In genomic region chr13:24127116-24127631, GRCh38 we compare ENCODE assay signal across 11 cellular contexts. TPM values are rescaled to one million over a fixed set of nuclear protein-coding genes. Genes with fewer than 3 reads are reported as not detected.
DNase-seq lines count a peak whose midpoint lies in the region; ATAC-seq, FAIRE-seq and TF ChIP-seq lines count a peak whose summit lies in the region.
"Had no signal": no experiment of that assay in that cellular context is flagged by ENCODE, and none has a peak within 500 bp of the region (broad histone marks: within the 10 kb centered on the region; RNA-seq: fewer than 3 reads in every experiment).

No MANE protein-coding gene starts in this region.

- H3K36me3 Mint-ChIP-seq in CD14-positive monocyte, result no peaks in the 10 kb centered on the region

- TF ChIP-seq CTCF in DND-41 (IDR thresholded peaks at IDR 0.05; ENCODE audit: borderline replicate concordance, extremely low read depth, low read length, poor library complexity, severe bottlenecking) (no peak), CD14-positive monocyte (IDR thresholded peaks at IDR 0.05) (no peak)

- no peak overlapping the region for H3K27ac ChIP-seq in DND-41 (ENCODE audit: low read length)
- peak overlapping the region; percentile 7 for H3K27ac ChIP-seq in epithelial cell of prostate
- H3K27ac ChIP-seq: SK-N-MC had no signal

- H2AFZ ChIP-seq in DND-41 (ENCODE audit: low read depth, low read length), result no peak overlapping the region

- no peaks in the 10 kb centered on the region for H3K4me1 ChIP-seq in DND-41 (ENCODE audit: insufficient read depth, low read length)

- peaks cover 5% of the 10 kb centered on the region for H3K9me3 ChIP-seq in DND-41 (ENCODE audit: insufficient read depth, low read length, severe bottlenecking)

- peaks cover 12% of the 10 kb centered on the region for H3K27me3 ChIP-seq in DND-41 (ENCODE audit: insufficient read depth, low read length, poor library complexity)

- DNase-seq in DND-41 (peak; percentile 10), epithelial cell of prostate (ENCODE audit: low read depth, low spot score) (no peak), CD14-positive monocyte (ENCODE audit: low spot score) (no peak), NCI-H1694 treated with DMSO at 0.1 percent for 48 hours (lab: John Stamatoyannopoulos, UW) (no peak), HTR-8/SVneo (ENCODE audit: insufficient read length, low spot score) (no peak), KBM-7 (no peak)

- H3K4me3 ChIP-seq in DND-41 (ENCODE audit: low read depth in 1 of 2, low read length in 2 of 2), result no peak overlapping the region
- H3K4me3 ChIP-seq: SK-N-MC, smooth muscle cell had no signal

- ATAC-seq in DND-41 (ENCODE audit: insufficient read depth, low read depth) (peak; percentile 50), GM19438 (IDR thresholded peaks at IDR 0.05; ENCODE audit: low read depth, unreplicated experiment) (peak; percentile 69), HG03565 (IDR thresholded peaks at IDR 0.05; ENCODE audit: unreplicated experiment) (peak; percentile 64)

- no peak overlapping the region for H3K4me3 Mint-ChIP-seq in CD14-positive monocyte

- peaks cover 3 to 9% (median 5%) of the 10 kb centered on the region in 3 donors for H3K27me3 Mint-ChIP-seq in CD14-positive monocyte (ENCODE audit: low read depth in 3 of 3)

- no peak overlapping the region for H3K9ac ChIP-seq in DND-41 (ENCODE audit: low read depth, low read length)

- intact Hi-C loops in CD14-positive monocyte (cut with micrococcal nuclease), result no loop called here

- no peaks in the 10 kb centered on the region for H3K79me2 ChIP-seq in DND-41 (ENCODE audit: insufficient read depth, low read length)

- H3K36me3 ChIP-seq in DND-41 (ENCODE audit: insufficient read depth, low read length), result no peaks in the 10 kb centered on the region

- H3K4me2 ChIP-seq in DND-41 (ENCODE audit: insufficient read depth, low read length), result no peak overlapping the region
- H3K4me2 ChIP-seq: smooth muscle cell had no signal

- H3K27ac Mint-ChIP-seq in CD14-positive monocyte, result no peak overlapping the region

- in situ Hi-C loops in KBM-7 (cut with MboI; ENCODE audit: low pct_unique_long_range_greater_than_20kb, low sequenced_read_pairs), result no loop called here

- no peaks in the 10 kb centered on the region for H4K20me1 ChIP-seq in DND-41 (ENCODE audit: insufficient read depth, low read length)

- H3K9me3 Mint-ChIP-seq in CD14-positive monocyte, result peaks cover 3 to 11% (median 8%) of the 10 kb centered on the region in 7 donors

- FAIRE-seq in HTR-8/SVneo (lab: Jason Lieb, UNC), result no peak
- FAIRE-seq: endometrium had no signal

- peaks cover 9% of the 10 kb centered on the region for H3K4me1 Mint-ChIP-seq in CD14-positive monocyte

RNA-seq across cellular contexts. Expression of gene SPATA13, which starts 33.3 kb away (rescaled TPM):
- 10 to 100 TPM in 1 of 2 donors, 1 to 10 TPM in 1; 9.3 to 11.6 TPM for polyA plus RNA-seq in CD14-positive monocyte
